Comparison of ENCODE assay signal across 11 cellular contexts in the genomic region with DNA sequence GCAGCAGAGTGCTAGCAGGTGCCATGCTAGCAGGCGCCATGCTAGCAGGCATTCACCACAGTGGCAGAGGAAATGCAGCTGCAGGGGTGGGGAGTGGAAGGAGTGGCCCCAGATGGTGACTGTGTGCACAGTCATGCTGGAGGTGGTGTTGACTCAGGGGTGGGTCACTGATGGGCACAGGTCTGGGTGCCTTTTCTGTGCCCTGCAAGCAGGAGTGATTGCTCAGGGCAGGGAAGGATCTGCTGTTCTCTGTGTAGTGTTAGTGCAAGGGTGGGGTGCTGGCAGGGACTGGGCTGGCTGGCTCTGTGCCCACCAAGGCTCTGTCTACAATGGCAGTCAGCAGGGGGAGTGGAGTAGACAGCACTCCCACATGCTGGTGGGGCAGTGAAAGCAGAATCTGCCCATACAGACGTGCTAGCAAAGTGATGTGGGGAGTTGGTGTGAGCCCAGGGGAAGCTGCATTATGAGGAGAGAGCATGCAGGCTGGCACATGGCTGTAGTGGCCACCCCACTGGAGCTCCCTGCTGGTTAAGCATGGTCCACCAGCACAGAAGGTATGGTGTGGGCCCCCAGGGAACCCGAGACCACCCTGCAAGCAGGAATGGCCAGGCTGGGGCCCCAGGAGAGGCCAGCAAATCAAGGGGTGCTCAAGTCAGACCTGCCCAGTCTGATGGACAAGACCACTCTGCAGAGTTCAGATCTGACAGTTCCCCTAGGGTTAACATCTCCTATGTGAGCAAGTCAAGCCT. TPM values are rescaled to one million over a fixed set of nuclear protein-coding genes. Genes with fewer than 3 reads are reported as not detected.
DNase-seq lines count a peak whose midpoint lies in the region; ATAC-seq and TF ChIP-seq lines count a peak whose summit lies in the region.
"Had no signal": no experiment of that assay in that cellular context is flagged by ENCODE, and none has a peak within 500 bp of the region (broad histone marks: within the 10 kb centered on the region; RNA-seq: fewer than 3 reads in every experiment).

No MANE protein-coding gene starts in this region.

- peaks cover 40% of the 10 kb centered on the region for H3K4me1 Mint-ChIP-seq in central memory CD8-positive, alpha-beta T cell
- peaks cover 3% of the 10 kb centered on the region for H3K4me1 Mint-ChIP-seq in osteocyte (ENCODE audit: unreplicated experiment)
- H3K4me1 Mint-ChIP-seq: endodermal cell had no signal

- H3K4me3 Mint-ChIP-seq in central memory CD8-positive, alpha-beta T cell = no peak overlapping the region
- H3K4me3 Mint-ChIP-seq in osteocyte (ENCODE audit: unreplicated experiment) = no peak overlapping the region
- H3K4me3 Mint-ChIP-seq: endodermal cell had no signal

- no peaks in the 10 kb centered on the region for H3K27me3 Mint-ChIP-seq in central memory CD8-positive, alpha-beta T cell
- no peaks in the 10 kb centered on the region for H3K27me3 Mint-ChIP-seq in osteocyte (ENCODE audit: unreplicated experiment)

- H3K4me2 ChIP-seq in skeletal muscle satellite cell (ENCODE audit: low read length) = peak overlapping the region; percentile 55

- H3K36me3 Mint-ChIP-seq in central memory CD8-positive, alpha-beta T cell (ENCODE audit: insufficient read depth) = peaks cover 2% of the 10 kb centered on the region
- peaks cover 35% of the 10 kb centered on the region for H3K36me3 Mint-ChIP-seq in osteocyte (ENCODE audit: unreplicated experiment)

- peak overlapping the region; percentile 46 for H3K27ac Mint-ChIP-seq in central memory CD8-positive, alpha-beta T cell (ENCODE audit: low read depth)
- H3K27ac Mint-ChIP-seq in osteocyte (ENCODE audit: unreplicated experiment) = no peak overlapping the region
- H3K27ac Mint-ChIP-seq: endodermal cell had no signal

- no peak for TF ChIP-seq CTCF in osteocyte (IDR thresholded peaks at IDR 0.05)

- no peaks in the 10 kb centered on the region for H3K27me3 ChIP-seq in skeletal muscle satellite cell (ENCODE audit: control insufficient read depth, insufficient read depth, low read length)

- no peak overlapping the region for H3K9ac ChIP-seq in skeletal muscle satellite cell (ENCODE audit: low read depth, low read length)

- H3K9me3 ChIP-seq in skeletal muscle satellite cell (replicated peaks; ENCODE audit: low read length) = no peaks in the 10 kb centered on the region

- ATAC-seq in central memory CD8-positive, alpha-beta T cell (replicated peaks; ENCODE audit: extremely low read depth, poor library complexity, severe bottlenecking) = no peak

- peak; percentile 15 for DNase-seq in activated T-cell treated with anti-CD3 and anti-CD28 coated beads for 48 hours (ENCODE audit: low read depth)
- no peak for DNase-seq in activated T-cell treated with anti-CD3 and anti-CD28 coated beads, Interleukin-2, amount 50 U/mL, for 1 hour
- DNase-seq in NCI-H2029 (lab: John Stamatoyannopoulos, UW) = peak; percentile 90
- no peak for DNase-seq in central memory CD8-positive, alpha-beta T cell (ENCODE audit: low spot score in 2 of 2)
- no peak for DNase-seq in GM19238 (ENCODE audit: insufficient read length, low spot score)
- no peak for DNase-seq in effector CD4-positive, alpha-beta T cell
- DNase-seq in osteocyte (ENCODE audit: extremely low spot score, unreplicated experiment) = no peak
- DNase-seq: activated CD4-positive, alpha-beta T cell treated with anti-CD3 and anti-CD28 coated beads, Interleukin-2, amount 50 U/mL, for 1 hour; endodermal cell had no signal

- no peak overlapping the region for H3K4me3 ChIP-seq in skeletal muscle satellite cell (ENCODE audit: low read length)
- H3K4me3 ChIP-seq: skin epidermis had no signal

- H3K9me3 Mint-ChIP-seq in central memory CD8-positive, alpha-beta T cell = peaks cover 12% of the 10 kb centered on the region
- H3K9me3 Mint-ChIP-seq in osteocyte (ENCODE audit: unreplicated experiment) = peaks cover 22% of the 10 kb centered on the region

- H3K36me3 ChIP-seq in skeletal muscle satellite cell (ENCODE audit: insufficient read depth, low read length) = no peaks in the 10 kb centered on the region

- peaks cover 39% of the 10 kb centered on the region for H3K4me1 ChIP-seq in skeletal muscle satellite cell (ENCODE audit: control insufficient read depth, insufficient read depth, low read length)

RNA-seq across cellular contexts. Expression of a gene that starts 11.4 kb away (rescaled TPM):
- 8.4 and 12.0 TPM in 2 replicates for total RNA-seq in skeletal muscle satellite cell (2012; rRNA removed)
- total RNA-seq in osteocyte = 29.6 and 32.6 TPM in 2 replicates

RNA-seq across cellular contexts. Expression of a gene that starts 14.5 kb away (rescaled TPM):
- total RNA-seq in skeletal muscle satellite cell (2012; rRNA removed) = 72.7 and 77.8 TPM in 2 replicates
- total RNA-seq in osteocyte = 64.9 and 65.3 TPM in 2 replicates

Comparison
In these comparisons a context has a peak if more than half of its experiments do, and no peak if none do; other contexts are left out.
1. DNase-seq: peak in activated T-cell treated with anti-CD3 and anti-CD28 coated beads for 48 hours (single experiment) and NCI-H2029 (single experiment); none in activated T-cell treated with anti-CD3 and anti-CD28 coated beads, Interleukin-2, amount 50 U/mL, for 1 hour (single experiment), central memory CD8-positive, alpha-beta T cell (0 of 2), GM19238 (single experiment), effector CD4-positive, alpha-beta T cell (single experiment) and osteocyte (single experiment).